23 cellular contexts compared by ENCODE assay signal in genomic region chr19:11223208-11223607, GRCh38. TPM values are rescaled to one million over a fixed set of nuclear protein-coding genes. Genes with fewer than 3 reads are reported as not detected.
"Had no signal": no experiment of that assay in that cellular context is flagged by ENCODE, and none has a peak within 500 bp of the region (broad histone marks: within the 10 kb centered on the region; RNA-seq: fewer than 3 reads in every experiment).

No MANE protein-coding gene starts in this region.

- H3K4me1 ChIP-seq: breast epithelium had no signal

- H3K27me3 ChIP-seq: breast epithelium had no signal

- ATAC-seq: activated CD8-positive, alpha-beta T cell treated with anti-CD3 and anti-CD28 coated beads, Interleukin-2, amount 10 ng/mL, durations not matched to agents 7 days and 5 days; PC-3 had no signal

- DNase-seq: activated CD4-positive, alpha-beta T cell treated with anti-CD3 and anti-CD28 coated beads for 48 hours; activated CD4-positive, alpha-beta T cell treated with anti-CD3 and anti-CD28 coated beads, Interleukin-2, amount 50 U/mL, for 4 hours; activated CD4-positive, CD25-positive, alpha-beta regulatory T cell treated with anti-CD3 and anti-CD28 coated beads, Interleukin-2, amount 50 U/mL, for 72 hours; activated CD8-positive, alpha-beta memory T cell treated with anti-CD3 and anti-CD28 coated beads, Interleukin-2, amount 50 U/mL, for 48 hours; activated CD8-positive, alpha-beta T cell treated with anti-CD3 and anti-CD28 coated beads, Interleukin-2, amount 10 ng/mL, durations not matched to agents 7 days and 5 days; activated naive CD4-positive, alpha-beta T cell treated with anti-CD3 and anti-CD28 coated beads, Interleukin-2, amount 50 U/mL, for 16 hours; activated naive CD8-positive, alpha-beta T cell treated with anti-CD3 and anti-CD28 coated beads, Interleukin-2, amount 10 ng/mL, durations not matched to agents 7 days and 5 days; activated T-cell treated with anti-CD3 and anti-CD28 coated beads, Interleukin-2, amount 50 U/mL, for 1 hour; aorta; caudate nucleus; KBM-7; NCI-H1105 treated with DMSO at 0.1 percent for 48 hours; NCI-H1436 treated with DMSO at 0.1 percent for 48 hours; NCI-H187; NCI-H2081; NCI-H446; NCI-H524; PC-3; SIG-M5 had no signal

- H3K36me3 ChIP-seq: breast epithelium had no signal

- H3K4me3 ChIP-seq: breast epithelium, SK-N-MC had no signal

- H3K27ac ChIP-seq: breast epithelium, SK-N-MC had no signal

RNA-seq across cellular contexts. Expression of gene ANGPTL8, which starts 16.2 kb away (rescaled TPM):
- total RNA-seq: activated CD8-positive, alpha-beta T cell treated with anti-CD3 and anti-CD28 coated beads, Interleukin-2, amount 10 ng/mL, durations not matched to agents 7 days and 5 days; activated naive CD8-positive, alpha-beta T cell treated with anti-CD3 and anti-CD28 coated beads, Interleukin-2, amount 10 ng/mL, durations not matched to agents 7 days and 5 days; aorta; cerebellum; MCF 10A; PC-3 had no signal
